Comparison of ENCODE assay signal across 8 cellular contexts in the genomic region with DNA sequence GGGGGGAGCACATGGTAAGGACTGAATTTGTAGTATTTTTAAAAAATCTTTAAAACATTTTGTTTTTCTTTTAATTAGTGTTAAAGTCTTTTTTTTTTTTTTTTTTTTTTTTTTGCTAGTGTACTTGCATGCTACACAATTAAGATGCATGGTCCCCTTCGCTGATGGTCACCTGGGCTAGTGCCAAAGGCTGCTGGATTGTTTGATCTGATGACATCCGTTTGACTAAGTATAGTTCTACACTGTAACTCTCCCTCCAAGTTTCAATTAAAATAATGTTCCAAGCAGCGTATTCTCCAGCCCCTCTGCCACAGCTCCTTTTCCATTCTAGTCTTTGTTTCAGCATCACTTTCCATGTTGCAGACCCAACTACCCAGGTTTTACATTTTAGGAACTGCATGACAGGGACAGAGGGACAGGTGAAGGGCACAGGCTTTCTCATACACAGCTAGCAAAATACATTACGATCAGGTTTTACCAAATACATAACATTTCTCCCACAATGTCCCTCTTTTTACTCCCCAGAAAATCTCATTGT. TPM values are rescaled to one million over a fixed set of nuclear protein-coding genes. Genes with fewer than 3 reads are reported as not detected.
DNase-seq lines count a peak whose midpoint lies in the region; ATAC-seq and TF ChIP-seq lines count a peak whose summit lies in the region.

No MANE protein-coding gene starts in this region.

- peaks cover 15% of the 10 kb centered on the region for H3K27me3 Mint-ChIP-seq in WTC11 (ENCODE audit: low read depth)
- H3K27me3 Mint-ChIP-seq in stimulated activated naive B cell treated with anti-CD40 and anti-IgM and Interleukin-4, amounts not matched to agents 10 μg/mL and 1 μg/mL and 100 μg/mL, for 72 hours = peaks cover 0 to 5% of the 10 kb centered on the region in 2 donors

- no peaks in the 10 kb centered on the region for H3K36me3 ChIP-seq in SK-N-SH (replicated peaks in 1 of 2; ENCODE audit: control insufficient read depth in 1 of 2, insufficient read depth in 2 of 2, low read length in 1 of 2)
- H3K36me3 ChIP-seq in hepatocyte (replicated peaks; ENCODE audit: insufficient read depth, low read depth) = no peaks in the 10 kb centered on the region

- H2AFZ ChIP-seq in SK-N-SH (ENCODE audit: low read depth) = peak overlapping the region; percentile 84
- H2AFZ ChIP-seq in hepatocyte = peak overlapping the region; percentile 96

- no peaks in the 10 kb centered on the region for H3K9me2 ChIP-seq in SK-N-SH
- H3K9me2 ChIP-seq in hepatocyte (replicated peaks; ENCODE audit: insufficient read depth) = no peaks in the 10 kb centered on the region

- H3K4me2 ChIP-seq in SK-N-SH = peak overlapping the region; percentile 93
- H3K4me2 ChIP-seq in hepatocyte = peak overlapping the region; percentile 88

- no peaks in the 10 kb centered on the region for H3K36me3 Mint-ChIP-seq in WTC11
- no peaks in the 10 kb centered on the region for H3K36me3 Mint-ChIP-seq in stimulated activated naive B cell treated with anti-CD40 and anti-IgM and Interleukin-4, amounts not matched to agents 10 μg/mL and 1 μg/mL and 100 μg/mL, for 72 hours

- H3K4me3 ChIP-seq in SK-N-SH (ENCODE audit: low read depth in 2 of 2, low read length in 1 of 2) (peak overlapping the region; percentile 80 to 97), hepatocyte (peak overlapping the region; percentile 93)

- peak overlapping the region; percentile 75 for H3K4me3 Mint-ChIP-seq in WTC11
- H3K4me3 Mint-ChIP-seq in stimulated activated naive B cell treated with anti-CD40 and anti-IgM and Interleukin-4, amounts not matched to agents 10 μg/mL and 1 μg/mL and 100 μg/mL, for 72 hours = peak overlapping the region; percentile 81 to 86

- H3K27me3 ChIP-seq in SK-N-SH (ENCODE audit: insufficient read depth) (no peaks in the 10 kb centered on the region), hepatocyte (no peaks in the 10 kb centered on the region)

- CTCF ChIA-PET in SK-N-SH (lab: Yijun Ruan, JAX) = interaction anchor here (0.6 to 2.4 kb wide), 10 partner anchors 12 to 475 kb away, joined by 3 to 8 read pairs (median 3); no protein-coding TSS in a partner anchor
- CTCF ChIA-PET in WTC11 (lab: Charles Lee) = interaction anchor here (0.8 kb wide), 1 partner anchor 23 kb away, joined by 3 read pairs; no protein-coding TSS in a partner anchor

- ATAC-seq in SK-N-SH treated with all-trans-retinoic acid at 6 μM for 48 hours (no peak; the same call in 2 of the 3 replicates), WTC11 (no peak), HG02852 (IDR thresholded peaks at IDR 0.05; ENCODE audit: unreplicated experiment) (no peak)
- ATAC-seq in stimulated activated naive B cell treated with anti-CD40 and anti-IgM and Interleukin-4, amounts not matched to agents 10 μg/mL and 1 μg/mL and 100 μg/mL, for 72 hours (replicated peaks) = peak; percentile 4

- peak overlapping the region; percentile 1; the same call in 1 of the 2 replicates for H3K27ac Mint-ChIP-seq in WTC11
- peak overlapping the region; percentile 3 for H3K27ac Mint-ChIP-seq in stimulated activated naive B cell treated with anti-CD40 and anti-IgM and Interleukin-4, amounts not matched to agents 10 μg/mL and 1 μg/mL and 100 μg/mL, for 72 hours

- H3F3A ChIP-seq in SK-N-SH (replicated peaks; ENCODE audit: insufficient read depth) = no peaks in the 10 kb centered on the region

- H3K9me3 ChIP-seq in SK-N-SH = no peaks in the 10 kb centered on the region
- H3K9me3 ChIP-seq in hepatocyte (ENCODE audit: low read depth) = no peaks in the 10 kb centered on the region

- DNase-seq in SK-N-SH = no peak
- no peak for DNase-seq in WTC11 (ENCODE audit: low spot score)
- no peak for DNase-seq in hepatocyte (ENCODE audit: low spot score)
- DNase-seq in stimulated activated naive B cell treated with anti-CD40 and anti-IgM and Interleukin-4, amounts not matched to agents 10 μg/mL and 1 μg/mL and 100 μg/mL, for 72 hours = no peak
- DNase-seq in activated gamma-delta T cell treated with Interleukin-2 at 50 U/mL for 16 hours = no peak
- no peak for DNase-seq in AG20443 (ENCODE audit: low spot score)

- no peak for TF ChIP-seq EP300 in SK-N-SH (IDR thresholded peaks at IDR 0.05; ENCODE audit: borderline replicate concordance in 1 of 2, low read depth in 1 of 2, low read length in 1 of 2)

- H3K79me2 ChIP-seq in SK-N-SH (ENCODE audit: insufficient read depth) = 0 out of 2 replicates have a peak, but pooled peaks cover 11% of the 10 kb centered on the region
- peaks cover 31% of the 10 kb centered on the region for H3K79me2 ChIP-seq in hepatocyte

- no peaks in the 10 kb centered on the region for H3K9me3 Mint-ChIP-seq in WTC11
- no peaks in the 10 kb centered on the region for H3K9me3 Mint-ChIP-seq in stimulated activated naive B cell treated with anti-CD40 and anti-IgM and Interleukin-4, amounts not matched to agents 10 μg/mL and 1 μg/mL and 100 μg/mL, for 72 hours

- TF ChIP-seq CTCF in SK-N-SH (IDR thresholded peaks at IDR 0.05) (no peak), WTC11 (IDR thresholded peaks at IDR 0.05) (no peak), hepatocyte (IDR thresholded peaks at IDR 0.05; ENCODE audit: poor library complexity) (no peak)

- H3K4me1 ChIP-seq in SK-N-SH (ENCODE audit: control insufficient read depth in 1 of 2, insufficient read depth in 2 of 2, low read depth in 1 of 2, low read length in 1 of 2) (peaks cover 0 to 12% of the 10 kb centered on the region in 2 experiments; a peak in 2 of 4 replicates), hepatocyte (ENCODE audit: insufficient read depth) (peaks cover 23% of the 10 kb centered on the region)

- 2% methylated on average over 4 of the region's 4 CpGs for WGBS in SK-N-SH (ENCODE audit: low lambda C conversion rate)
- WGBS in hepatocyte (ENCODE audit: low lambda C conversion rate, missing lambda C conversion rate) = 29% methylated on average over 4 of the region's 4 CpGs

- H4K20me1 ChIP-seq in SK-N-SH (ENCODE audit: insufficient read depth) = no peaks in the 10 kb centered on the region
- H4K20me1 ChIP-seq in hepatocyte (ENCODE audit: insufficient read depth, poor library complexity, severe bottlenecking) = peaks cover 10% of the 10 kb centered on the region

- no peak for TF ChIP-seq RAD21 in SK-N-SH (IDR thresholded peaks at IDR 0.05; ENCODE audit: low read length)

- H3K27ac ChIP-seq in SK-N-SH (ENCODE audit: low read depth in 2 of 2, low read length in 1 of 2) = peak overlapping the region in 1 of 2 experiments; percentile 87; a peak in 2 of 4 replicates
- H3K27ac ChIP-seq in hepatocyte = peak overlapping the region; percentile 88

- peaks cover 22% of the 10 kb centered on the region for H3K4me1 Mint-ChIP-seq in WTC11
- H3K4me1 Mint-ChIP-seq in stimulated activated naive B cell treated with anti-CD40 and anti-IgM and Interleukin-4, amounts not matched to agents 10 μg/mL and 1 μg/mL and 100 μg/mL, for 72 hours = peaks cover 9 to 25% of the 10 kb centered on the region in 2 donors

- peak overlapping the region; percentile 64; the same call in 1 of the 2 replicates for H3K9ac ChIP-seq in SK-N-SH

- POLR2A ChIA-PET in SK-N-SH (lab: Yijun Ruan, JAX) (no interaction called here), WTC11 (lab: Charles Lee) (no interaction called here)

TF ChIP-seq in SK-N-SH, 30 proteins besides CTCF, POLR2A, EP300 and RAD21 (continues in another document):
- TF ChIP-seq ELF1 (IDR thresholded peaks at IDR 0.05) (no peak), MEF2A (IDR thresholded peaks at IDR 0.05; ENCODE audit: borderline replicate concordance, low read depth) (no peak), YY1 (IDR thresholded peaks at IDR 0.05; ENCODE audit: low read depth) (no peak), FOXJ3 (CRISPR knock-in tag; IDR thresholded peaks at IDR 0.05) (no peak), POLR2AphosphoS5 (IDR thresholded peaks at IDR 0.05; ENCODE audit: low read depth, low read length) (no peak), FOSL2 (IDR thresholded peaks at IDR 0.05; ENCODE audit: borderline replicate concordance, low read depth) (no peak), CHD2 (IDR thresholded peaks at IDR 0.05; ENCODE audit: low read length, partially characterized antibody) (no peak)

TF ChIP-seq in SK-N-SH treated with all-trans-retinoic acid at 6 μM for 48 hours, 23 proteins besides CTCF, POLR2A, EP300 and RAD21 (continues in another document):
- TF ChIP-seq, protein P1, sequence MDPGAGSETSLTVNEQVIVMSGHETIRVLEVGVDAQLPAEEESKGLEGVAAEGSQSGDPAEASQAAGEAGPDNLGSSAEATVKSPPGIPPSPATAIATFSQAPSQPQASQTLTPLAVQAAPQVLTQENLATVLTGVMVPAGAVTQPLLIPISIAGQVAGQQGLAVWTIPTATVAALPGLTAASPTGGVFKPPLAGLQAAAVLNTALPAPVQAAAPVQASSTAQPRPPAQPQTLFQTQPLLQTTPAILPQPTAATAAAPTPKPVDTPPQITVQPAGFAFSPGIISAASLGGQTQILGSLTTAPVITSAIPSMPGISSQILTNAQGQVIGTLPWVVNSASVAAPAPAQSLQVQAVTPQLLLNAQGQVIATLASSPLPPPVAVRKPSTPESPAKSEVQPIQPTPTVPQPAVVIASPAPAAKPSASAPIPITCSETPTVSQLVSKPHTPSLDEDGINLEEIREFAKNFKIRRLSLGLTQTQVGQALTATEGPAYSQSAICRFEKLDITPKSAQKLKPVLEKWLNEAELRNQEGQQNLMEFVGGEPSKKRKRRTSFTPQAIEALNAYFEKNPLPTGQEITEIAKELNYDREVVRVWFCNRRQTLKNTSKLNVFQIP (CRISPR knock-in tag; IDR thresholded peaks at IDR 0.05; ENCODE audit: borderline replicate concordance, low read depth) = no peak

TF ChIP-seq in WTC11, 78 proteins besides CTCF, POLR2A, EP300 and RAD21:
- no peak for TF ChIP-seq FOXP1 (CRISPR knock-in tag; IDR thresholded peaks at IDR 0.05; ENCODE audit: borderline replicate concordance)

RNA-seq across cellular contexts. Expression of a gene that starts 0.9 kb away (rescaled TPM):
- polyA plus RNA-seq in SK-N-SH (2012; rRNA removed) (7.3 and 10.0 TPM in 2 replicates), hepatocyte (7.9 and 14.1 TPM in 2 replicates)
- polyA plus RNA-seq in SK-N-SH (2012; cell fraction: cytosol; rRNA removed) = 9.7 TPM in 2 replicates
- polyA plus RNA-seq in SK-N-SH (2012; cell fraction: nucleus; rRNA removed) = 6.1 and 12.7 TPM in 2 replicates
- total RNA-seq in WTC11 (2021) (18.8 to 20.3 TPM (median 20.1 TPM) in 3 replicates), hepatocyte (28.6 and 30.5 TPM in 2 replicates)

Comparison
In these comparisons a context has a peak if more than half of its experiments do, and no peak if none do; other contexts are left out.
1. ATAC-seq: peak in stimulated activated naive B cell treated with anti-CD40 and anti-IgM and Interleukin-4, amounts not matched to agents 10 μg/mL and 1 μg/mL and 100 μg/mL, for 72 hours (2 of 2); none in SK-N-SH treated with all-trans-retinoic acid at 6 μM for 48 hours (single experiment), WTC11 (single experiment) and HG02852 (single experiment).